ENCODE assay signal across 16 cellular contexts in genomic region chr7:104106106-104106505, GRCh38.
DNase-seq lines count a peak whose midpoint lies in the region; ATAC-seq, FAIRE-seq and TF ChIP-seq lines count a peak whose summit lies in the region.
"Had no signal": no experiment of that assay in that cellular context is flagged by ENCODE, and none has a peak within 500 bp of the region (broad histone marks: within the 10 kb centered on the region; RNA-seq: fewer than 3 reads in every experiment).

No MANE protein-coding gene starts in this region.

- 84 to 92% (median 88%) methylated on average over 1 of the region's 1 CpG for WGBS in psoas muscle, 3 donors

- no peaks in the 10 kb centered on the region for H3K4me1 ChIP-seq in psoas muscle
- no peaks in the 10 kb centered on the region for H3K4me1 ChIP-seq in effector memory CD4-positive, alpha-beta T cell (ENCODE audit: control insufficient read depth, insufficient read depth, low read length, poor library complexity, severe bottlenecking)
- H3K4me1 ChIP-seq: BLaER1, transverse colon had no signal

- no peaks in the 10 kb centered on the region for H3K36me3 Mint-ChIP-seq in CD4-positive, alpha-beta T cell (ENCODE audit: low read depth)
- H3K36me3 Mint-ChIP-seq: activated CD8-positive, alpha-beta memory T cell treated with anti-CD3 and anti-CD28 coated beads, Interleukin-2, amount 10 ng/mL, durations not matched to agents 7 days and 5 days had no signal

- H3K27ac Mint-ChIP-seq in CD4-positive, alpha-beta T cell: no peak overlapping the region
- H3K27ac Mint-ChIP-seq: activated CD8-positive, alpha-beta memory T cell treated with anti-CD3 and anti-CD28 coated beads, Interleukin-2, amount 10 ng/mL, durations not matched to agents 7 days and 5 days; T-helper 2 cell treated with Interferon-gamma antibody and Interleukin-4, amounts not matched to agents 5 μg/mL and 100 μg/mL, for 36 hours had no signal

- no peaks in the 10 kb centered on the region for H3K9me3 ChIP-seq in psoas muscle
- H3K9me3 ChIP-seq in CD4-positive, alpha-beta T cell (ENCODE audit: control insufficient read depth, low read length): no peaks in the 10 kb centered on the region
- H3K9me3 ChIP-seq in effector memory CD4-positive, alpha-beta T cell (ENCODE audit: control insufficient read depth, low read length): no peaks in the 10 kb centered on the region
- H3K9me3 ChIP-seq: BLaER1, transverse colon had no signal

- H3K4me3 Mint-ChIP-seq in CD4-positive, alpha-beta T cell: no peak overlapping the region
- H3K4me3 Mint-ChIP-seq: activated CD8-positive, alpha-beta memory T cell treated with anti-CD3 and anti-CD28 coated beads, Interleukin-2, amount 10 ng/mL, durations not matched to agents 7 days and 5 days; T-helper 2 cell treated with Interferon-gamma antibody and Interleukin-4, amounts not matched to agents 5 μg/mL and 100 μg/mL, for 36 hours had no signal

- DNase-seq in NCI-H526 (lab: John Stamatoyannopoulos, UW) (peak; percentile 4 to 38), NCI-H526 treated with DMSO at 0.1 percent for 48 hours (lab: John Stamatoyannopoulos, UW) (no peak), NCI-H2196 (lab: John Stamatoyannopoulos, UW; ENCODE audit: unreplicated experiment) (peak; percentile 18), bronchial epithelial cell (ENCODE audit: low read depth) (peak; percentile 11), psoas muscle (no peak)
- DNase-seq in CD4-positive, alpha-beta T cell: no peak
- DNase-seq in effector memory CD4-positive, alpha-beta T cell: no peak
- DNase-seq: activated CD8-positive, alpha-beta memory T cell treated with anti-CD3 and anti-CD28 coated beads, Interleukin-2, amount 10 ng/mL, durations not matched to agents 7 days and 5 days; amygdala; NCI-H510A; nucleus accumbens; transverse colon had no signal

- TF ChIP-seq CTCF in bronchial epithelial cell (IDR thresholded peaks at IDR 0.05; ENCODE audit: insufficient read depth, low read length, severe bottlenecking) (peak; percentile 1), psoas muscle (IDR thresholded peaks at IDR 0.05) (peak; percentile 43)
- TF ChIP-seq CTCF in CD4-positive, alpha-beta T cell (IDR thresholded peaks at IDR 0.05): no peak

- peak in 1 of 4 donors; percentile 27 for ATAC-seq in psoas muscle
- no peak for ATAC-seq in HG02870 (IDR thresholded peaks at IDR 0.05; ENCODE audit: unreplicated experiment)
- ATAC-seq in CD4-positive, alpha-beta T cell (ENCODE audit: poor library complexity): no peak
- ATAC-seq: activated CD8-positive, alpha-beta memory T cell treated with anti-CD3 and anti-CD28 coated beads, Interleukin-2, amount 10 ng/mL, durations not matched to agents 7 days and 5 days had no signal

- no peaks in the 10 kb centered on the region for H3K27me3 Mint-ChIP-seq in CD4-positive, alpha-beta T cell

- no peak for FAIRE-seq in bronchial epithelial cell (lab: Jason Lieb, UNC)

- no peaks in the 10 kb centered on the region for H3K9me3 Mint-ChIP-seq in CD4-positive, alpha-beta T cell
- H3K9me3 Mint-ChIP-seq: T-helper 2 cell treated with Interferon-gamma antibody and Interleukin-4, amounts not matched to agents 5 μg/mL and 100 μg/mL, for 36 hours had no signal

- intact Hi-C loops in psoas muscle (cut with DNase I): loop anchor here in 1 of 2 donors (5.0 kb wide), 1 partner anchor 51 kb away; no protein-coding TSS in a partner anchor
- intact Hi-C loops in CD4-positive, alpha-beta T cell (cut with DNase I, micrococcal nuclease): no loop called here

- no peak overlapping the region for H3K27ac ChIP-seq in psoas muscle
- no peak overlapping the region for H3K27ac ChIP-seq in CD4-positive, alpha-beta T cell (ENCODE audit: low read depth, low read length)
- no peak overlapping the region for H3K27ac ChIP-seq in effector memory CD4-positive, alpha-beta T cell (ENCODE audit: insufficient read depth, low read length, poor library complexity, severe bottlenecking)
- H3K27ac ChIP-seq: BLaER1, epithelial cell of prostate, transverse colon had no signal

- no peak overlapping the region for H3K4me3 ChIP-seq in bronchial epithelial cell (ENCODE audit: low read depth, low read length)
- H3K4me3 ChIP-seq in psoas muscle: no peak overlapping the region
- no peak overlapping the region for H3K4me3 ChIP-seq in effector memory CD4-positive, alpha-beta T cell (ENCODE audit: insufficient read depth, low read depth, low read length, poor library complexity, severe bottlenecking)
- H3K4me3 ChIP-seq: BLaER1, transverse colon had no signal

- POLR2A ChIA-PET in CD4-positive, alpha-beta T cell (lab: Charles Lee): no interaction called here

- no peaks in the 10 kb centered on the region for H3K36me3 ChIP-seq in bronchial epithelial cell (ENCODE audit: control insufficient read depth, insufficient read depth, low read length)
- no peaks in the 10 kb centered on the region for H3K36me3 ChIP-seq in psoas muscle (ENCODE audit: insufficient read depth in 1 of 2, low read depth in 1 of 2)
- H3K36me3 ChIP-seq in effector memory CD4-positive, alpha-beta T cell (ENCODE audit: control insufficient read depth, insufficient read depth, low read length): no peaks in the 10 kb centered on the region
- H3K36me3 ChIP-seq: BLaER1, transverse colon had no signal

- H3K4me1 Mint-ChIP-seq in CD4-positive, alpha-beta T cell (ENCODE audit: low read depth): no peaks in the 10 kb centered on the region
- H3K4me1 Mint-ChIP-seq: activated CD8-positive, alpha-beta memory T cell treated with anti-CD3 and anti-CD28 coated beads, Interleukin-2, amount 10 ng/mL, durations not matched to agents 7 days and 5 days had no signal

- CTCF ChIA-PET in CD4-positive, alpha-beta T cell (lab: Charles Lee): no interaction called here

- no peaks in the 10 kb centered on the region for H3K27me3 ChIP-seq in bronchial epithelial cell (ENCODE audit: control insufficient read depth, insufficient read depth, low read length)
- H3K27me3 ChIP-seq in psoas muscle (ENCODE audit: insufficient read depth in 3 of 3, low read length in 2 of 3): no peaks in the 10 kb centered on the region
- H3K27me3 ChIP-seq in CD4-positive, alpha-beta T cell (ENCODE audit: control insufficient read depth, insufficient read depth, low read length): no peaks in the 10 kb centered on the region
- no peaks in the 10 kb centered on the region for H3K27me3 ChIP-seq in effector memory CD4-positive, alpha-beta T cell (replicated peaks; ENCODE audit: control insufficient read depth, insufficient read depth, low read length, poor library complexity, severe bottlenecking)
- H3K27me3 ChIP-seq: BLaER1, transverse colon had no signal

Comparison
In these comparisons a context has a peak if more than half of its experiments do, and no peak if none do; other contexts are left out.
1. DNase-seq: peak in NCI-H526 (2 of 2), NCI-H2196 (single experiment) and bronchial epithelial cell (single experiment); none in NCI-H526 treated with DMSO at 0.1 percent for 48 hours (single experiment), psoas muscle (0 of 2), CD4-positive, alpha-beta T cell (0 of 10) and effector memory CD4-positive, alpha-beta T cell (0 of 3).